8 cellular contexts compared by ENCODE assay signal in genomic region chr16:1102921-1103648, GRCh38. TPM values are rescaled to one million over a fixed set of nuclear protein-coding genes. Genes with fewer than 3 reads are reported as not detected.
DNase-seq lines count a peak whose midpoint lies in the region; ATAC-seq and TF ChIP-seq lines count a peak whose summit lies in the region.

No MANE protein-coding gene starts in this region.

- H3K36me3 Mint-ChIP-seq in activated CD8-positive, alpha-beta memory T cell treated with anti-CD3 and anti-CD28 coated beads, Interleukin-2, amount 10 ng/mL, durations not matched to agents 7 days and 5 days = no peaks in the 10 kb centered on the region
- H3K36me3 Mint-ChIP-seq in natural killer cell treated with Interleukin-12 subunit alpha and Interleukin-12 subunit beta and Interleukin-15 and Interleukin-18, amount 100 ng/mL, for 72 hours = no peaks in the 10 kb centered on the region

- peak; percentile 69 for TF ChIP-seq CTCF in GM12865 (IDR thresholded peaks at IDR 0.05; ENCODE audit: insufficient read depth, low read depth, low read length, missing control alignments)

- peak; percentile 54 for DNase-seq in GM12865 (ENCODE audit: low read depth)
- DNase-seq in NCI-H2196 (lab: John Stamatoyannopoulos, UW; ENCODE audit: unreplicated experiment) = peak; percentile 77
- peak; percentile 68 for DNase-seq in activated CD8-positive, alpha-beta memory T cell treated with anti-CD3 and anti-CD28 coated beads, Interleukin-2, amount 10 ng/mL, durations not matched to agents 7 days and 5 days
- DNase-seq in erythroblast (lab: John Stamatoyannopoulos, UW) = peak; percentile 48 to 75
- no peak for DNase-seq in natural killer cell treated with Interleukin-12 subunit alpha and Interleukin-12 subunit beta and Interleukin-15 and Interleukin-18, amount 100 ng/mL, for 72 hours (ENCODE audit: low spot score)
- DNase-seq in stimulated activated naive CD4-positive, alpha-beta T cell treated with Interleukin-2 at 50 U/mL for 16 hours (lab: John Stamatoyannopoulos, UW) = peak; percentile 54

- no peaks in the 10 kb centered on the region for H3K9me3 Mint-ChIP-seq in activated CD8-positive, alpha-beta memory T cell treated with anti-CD3 and anti-CD28 coated beads, Interleukin-2, amount 10 ng/mL, durations not matched to agents 7 days and 5 days (ENCODE audit: low read depth)
- H3K9me3 Mint-ChIP-seq in natural killer cell treated with Interleukin-12 subunit alpha and Interleukin-12 subunit beta and Interleukin-15 and Interleukin-18, amount 100 ng/mL, for 72 hours = no peaks in the 10 kb centered on the region

- CTCF ChIA-PET in activated CD8-positive, alpha-beta memory T cell treated with anti-CD3 and anti-CD28 coated beads, Interleukin-2, amount 10 ng/mL, durations not matched to agents 7 days and 5 days (lab: Charles Lee) = interaction anchor here (0.6 to 1.1 kb wide), 7 partner anchors 32 to 362 kb away, joined by 3 to 4 read pairs (median 3); partner anchors contain the start of gene CIAO3

- H3K4me3 ChIP-seq in GM12865 (ENCODE audit: low read depth, low read length) = no peak overlapping the region

- H3K27me3 Mint-ChIP-seq in activated CD8-positive, alpha-beta memory T cell treated with anti-CD3 and anti-CD28 coated beads, Interleukin-2, amount 10 ng/mL, durations not matched to agents 7 days and 5 days = no peaks in the 10 kb centered on the region
- H3K27me3 Mint-ChIP-seq in natural killer cell treated with Interleukin-12 subunit alpha and Interleukin-12 subunit beta and Interleukin-15 and Interleukin-18, amount 100 ng/mL, for 72 hours = no peaks in the 10 kb centered on the region

- H3K4me3 Mint-ChIP-seq in activated CD8-positive, alpha-beta memory T cell treated with anti-CD3 and anti-CD28 coated beads, Interleukin-2, amount 10 ng/mL, durations not matched to agents 7 days and 5 days = no peak overlapping the region
- no peak overlapping the region for H3K4me3 Mint-ChIP-seq in natural killer cell treated with Interleukin-12 subunit alpha and Interleukin-12 subunit beta and Interleukin-15 and Interleukin-18, amount 100 ng/mL, for 72 hours

- no peak for TF ChIP-seq POLR2A in erythroblast (IDR thresholded peaks at IDR 0.05; ENCODE audit: low read length)

- no peak overlapping the region for H3K27ac Mint-ChIP-seq in activated CD8-positive, alpha-beta memory T cell treated with anti-CD3 and anti-CD28 coated beads, Interleukin-2, amount 10 ng/mL, durations not matched to agents 7 days and 5 days
- H3K27ac Mint-ChIP-seq in natural killer cell treated with Interleukin-12 subunit alpha and Interleukin-12 subunit beta and Interleukin-15 and Interleukin-18, amount 100 ng/mL, for 72 hours = no peak overlapping the region

- no peaks in the 10 kb centered on the region for H3K4me1 Mint-ChIP-seq in activated CD8-positive, alpha-beta memory T cell treated with anti-CD3 and anti-CD28 coated beads, Interleukin-2, amount 10 ng/mL, durations not matched to agents 7 days and 5 days
- H3K4me1 Mint-ChIP-seq in natural killer cell treated with Interleukin-12 subunit alpha and Interleukin-12 subunit beta and Interleukin-15 and Interleukin-18, amount 100 ng/mL, for 72 hours (ENCODE audit: low read depth in 2 of 2) = no peaks in the 10 kb centered on the region

- peak; percentile 87 for ATAC-seq in activated CD8-positive, alpha-beta memory T cell treated with anti-CD3 and anti-CD28 coated beads, Interleukin-2, amount 10 ng/mL, durations not matched to agents 7 days and 5 days
- ATAC-seq in natural killer cell treated with Interleukin-12 subunit alpha and Interleukin-12 subunit beta and Interleukin-15 and Interleukin-18, amount 100 ng/mL, for 72 hours = peak; percentile 58 to 76
- no peak for ATAC-seq in GM21528 (IDR thresholded peaks at IDR 0.05; ENCODE audit: low FRiP score, unreplicated experiment)
- ATAC-seq in GM19395 (IDR thresholded peaks at IDR 0.05; ENCODE audit: unreplicated experiment) = no peak

RNA-seq across cellular contexts. Expression of gene C1QTNF8, which starts 7.0 kb away (rescaled TPM):
- total RNA-seq in activated CD8-positive, alpha-beta memory T cell treated with anti-CD3 and anti-CD28 coated beads, Interleukin-2, amount 10 ng/mL, durations not matched to agents 7 days and 5 days = not detected
- not detected for total RNA-seq in natural killer cell treated with Interleukin-12 subunit alpha and Interleukin-12 subunit beta and Interleukin-15 and Interleukin-18, amount 100 ng/mL, for 72 hours

RNA-seq across cellular contexts. Expression of gene SSTR5, which starts 30.5 kb away (rescaled TPM):
- total RNA-seq in activated CD8-positive, alpha-beta memory T cell treated with anti-CD3 and anti-CD28 coated beads, Interleukin-2, amount 10 ng/mL, durations not matched to agents 7 days and 5 days = not detected
- not detected for total RNA-seq in natural killer cell treated with Interleukin-12 subunit alpha and Interleukin-12 subunit beta and Interleukin-15 and Interleukin-18, amount 100 ng/mL, for 72 hours

RNA-seq across cellular contexts. Expression of gene CACNA1H, which starts 49.8 kb away (rescaled TPM):
- 1 to 10 TPM in 1 of 2 experiments, under 1 TPM in 1; 0.37 to 1.3 TPM for total RNA-seq in activated CD8-positive, alpha-beta memory T cell treated with anti-CD3 and anti-CD28 coated beads, Interleukin-2, amount 10 ng/mL, durations not matched to agents 7 days and 5 days
- total RNA-seq in natural killer cell treated with Interleukin-12 subunit alpha and Interleukin-12 subunit beta and Interleukin-15 and Interleukin-18, amount 100 ng/mL, for 72 hours = under 1 TPM; 0.21 to 0.31 TPM

Comparison
In these comparisons a context has a peak if more than half of its experiments do, and no peak if none do; other contexts are left out.
1. ATAC-seq: peak in activated CD8-positive, alpha-beta memory T cell treated with anti-CD3 and anti-CD28 coated beads, Interleukin-2, amount 10 ng/mL, durations not matched to agents 7 days and 5 days (single experiment) and natural killer cell treated with Interleukin-12 subunit alpha and Interleukin-12 subunit beta and Interleukin-15 and Interleukin-18, amount 100 ng/mL, for 72 hours (2 of 2); none in GM21528 (single experiment) and GM19395 (single experiment).